9 cellular contexts compared by ENCODE assay signal in the genomic region with DNA sequence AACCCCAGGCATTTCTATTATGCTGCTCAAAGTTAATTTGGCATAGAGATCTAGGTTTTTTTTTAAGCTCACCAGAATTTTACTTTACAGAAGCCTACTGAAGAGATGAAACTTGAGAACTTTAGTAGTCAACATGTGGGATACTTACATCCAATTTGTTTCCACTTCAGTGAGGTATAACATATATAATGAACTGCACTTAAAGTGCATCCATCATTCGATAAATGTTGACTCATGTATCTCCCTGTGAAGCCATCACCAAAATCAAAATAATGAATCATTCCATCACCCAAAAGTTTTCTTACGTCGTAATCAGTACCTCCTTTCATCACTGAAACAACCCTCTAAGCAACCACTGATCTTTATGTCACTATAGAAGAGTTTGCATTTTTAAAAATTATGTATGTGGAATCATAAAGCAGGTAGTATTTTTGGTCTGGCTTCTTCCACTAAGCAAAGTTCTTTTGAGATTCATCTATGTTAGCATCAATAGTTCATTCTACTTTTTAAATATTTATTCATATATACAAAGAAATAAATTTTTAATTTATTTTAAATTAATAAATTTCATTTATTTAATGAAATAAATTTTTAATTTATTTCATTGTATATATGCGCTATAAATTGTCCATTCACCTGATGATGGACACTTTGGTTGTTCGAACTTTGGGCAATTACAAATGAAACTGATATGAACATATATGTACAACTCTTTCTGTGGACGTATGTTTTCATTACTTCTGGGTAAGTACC. TPM values are rescaled to one million over a fixed set of nuclear protein-coding genes. Genes with fewer than 3 reads are reported as not detected.
DNase-seq lines count a peak whose midpoint lies in the region; ATAC-seq, FAIRE-seq and TF ChIP-seq lines count a peak whose summit lies in the region.
"Had no signal": no experiment of that assay in that cellular context is flagged by ENCODE, and none has a peak within 500 bp of the region (broad histone marks: within the 10 kb centered on the region; RNA-seq: fewer than 3 reads in every experiment).

No MANE protein-coding gene starts in this region.

- peak overlapping the region; percentile 85 for H3K4me2 ChIP-seq in HepG2 (ENCODE audit: low read depth, low read length)

- 53% methylated on average over 6 of the region's 6 CpGs for WGBS in HepG2 (ENCODE audit: low lambda C conversion rate)

- H3K4me1 ChIP-seq in adipocyte (ENCODE audit: control insufficient read depth, insufficient read depth, low read length) (peaks cover 11% of the 10 kb centered on the region), HepG2 (ENCODE audit: insufficient read depth, low read length) (peaks cover 20% of the 10 kb centered on the region; the same call in 1 of the 2 replicates), thoracic aorta (ENCODE audit: control insufficient read depth in 1 of 2, low read depth in 2 of 2) (peaks cover 5 to 15% of the 10 kb centered on the region in 2 donors)

- FAIRE-seq in HepG2 (lab: Jason Lieb, UNC): no peak
- FAIRE-seq: islet of Langerhans had no signal

- H3K79me2 ChIP-seq in HepG2 (ENCODE audit: insufficient read depth, low read length): no peaks in the 10 kb centered on the region

- no peaks in the 10 kb centered on the region for H3K9me3 ChIP-seq in adipocyte (ENCODE audit: control insufficient read depth, low read length)
- H3K9me3 ChIP-seq in HepG2 (ENCODE audit: low read length): no peaks in the 10 kb centered on the region
- no peaks in the 10 kb centered on the region for H3K9me3 ChIP-seq in thoracic aorta

- in situ Hi-C loops in HepG2 (cut with HindIII; ENCODE audit: extremely low pct_ligation_motif_present, low pct_unique_long_range_greater_than_20kb): loop anchor here (25.0 kb wide), 2 partner anchors 570 to 770 kb away; no protein-coding TSS in a partner anchor

- H3K27me3 ChIP-seq in adipocyte (replicated peaks; ENCODE audit: control insufficient read depth, insufficient read depth, low read length) (no peaks in the 10 kb centered on the region), HepG2 (ENCODE audit: control insufficient read depth in 1 of 2, insufficient read depth in 2 of 2, low read length in 2 of 2) (0 out of 5 replicates have a peak, but pooled peaks cover 0 to 6% of the 10 kb centered on the region in 2 experiments), thoracic aorta (replicated peaks; ENCODE audit: insufficient read depth) (no peaks in the 10 kb centered on the region)

- no peak overlapping the region for H3K27ac Mint-ChIP-seq in activated CD8-positive, alpha-beta memory T cell treated with anti-CD3 and anti-CD28 coated beads, Interleukin-2, amount 10 ng/mL, durations not matched to agents 7 days and 5 days

- ATAC-seq in activated CD8-positive, alpha-beta memory T cell treated with anti-CD3 and anti-CD28 coated beads, Interleukin-2, amount 10 ng/mL, durations not matched to agents 7 days and 5 days: no peak
- ATAC-seq in HepG2 (no peak), thoracic aorta (ENCODE audit: insufficient number of reproducible peaks, low FRiP score, low read depth) (no peak)

- no peak for DNase-seq in activated CD8-positive, alpha-beta memory T cell treated with anti-CD3 and anti-CD28 coated beads, Interleukin-2, amount 10 ng/mL, durations not matched to agents 7 days and 5 days
- no peak for DNase-seq in activated CD8-positive, alpha-beta memory T cell treated with anti-CD3 and anti-CD28 coated beads, Interleukin-2, amount 50 U/mL, for 48 hours
- DNase-seq in adipocyte (ENCODE audit: low read depth) (no peak), HepG2 (ENCODE audit: low spot score) (no peak), thoracic aorta (ENCODE audit: low spot score) (no peak), DMS153 (lab: John Stamatoyannopoulos, UW) (no peak), NCI-H2227 (lab: John Stamatoyannopoulos, UW; ENCODE audit: unreplicated experiment) (no peak), NCI-H2081 treated with DMSO at 0.1 percent for 48 hours (lab: John Stamatoyannopoulos, UW) (no peak)

- H3K4me1 Mint-ChIP-seq in activated CD8-positive, alpha-beta memory T cell treated with anti-CD3 and anti-CD28 coated beads, Interleukin-2, amount 10 ng/mL, durations not matched to agents 7 days and 5 days: peaks cover 21% of the 10 kb centered on the region

- TF ChIP-seq RAD21 in HepG2 (CRISPR knock-in tag; IDR thresholded peaks at IDR 0.05): no peak

- CTCF ChIA-PET in activated CD8-positive, alpha-beta memory T cell treated with anti-CD3 and anti-CD28 coated beads, Interleukin-2, amount 10 ng/mL, durations not matched to agents 7 days and 5 days (lab: Charles Lee): interaction anchor here (0.6 to 1.8 kb wide), 8 partner anchors 8 to 581 kb away, joined by 3 to 5 read pairs (median 4); no protein-coding TSS in a partner anchor
- CTCF ChIA-PET in HepG2 (lab: Yijun Ruan, JAX; ENCODE audit: low intra/inter-chr PET ratio, low total read pairs): no interaction called here

- H3K4me3 Mint-ChIP-seq in activated CD8-positive, alpha-beta memory T cell treated with anti-CD3 and anti-CD28 coated beads, Interleukin-2, amount 10 ng/mL, durations not matched to agents 7 days and 5 days: peak overlapping the region; percentile 77

- BruUV-seq in HepG2 (replicated peaks; lab: Mats Ljungman, UMichigan): no TSS peak

- TF ChIP-seq EP300 in HepG2 (IDR thresholded peaks at IDR 0.05; ENCODE audit: low read depth in 2 of 2, low read length in 2 of 2) (no peak), HepG2 (CRISPR knock-in tag; IDR thresholded peaks at IDR 0.05; ENCODE audit: borderline replicate concordance) (no peak)

- POLR2A ChIA-PET in HepG2 (lab: Yijun Ruan, JAX): interaction anchor here (2.8 kb wide), 1 partner anchor 15 kb away, joined by 15 read pairs; no protein-coding TSS in a partner anchor

- no peaks in the 10 kb centered on the region for H3K9me3 Mint-ChIP-seq in activated CD8-positive, alpha-beta memory T cell treated with anti-CD3 and anti-CD28 coated beads, Interleukin-2, amount 10 ng/mL, durations not matched to agents 7 days and 5 days (ENCODE audit: low read depth)

- intact Hi-C loops in HepG2 (cut with micrococcal nuclease; ENCODE audit: unreplicated experiment): loop anchor here (5.0 to 10.0 kb wide), 2 partner anchors 195 to 583 kb away; no protein-coding TSS in a partner anchor

- no peaks in the 10 kb centered on the region for H4K20me1 ChIP-seq in HepG2 (ENCODE audit: insufficient read depth, low read length)

- TF ChIP-seq POLR2A in HepG2 (IDR thresholded peaks at IDR 0.05; ENCODE audit: insufficient read depth in 1 of 2, low read depth in 2 of 2, low read length in 2 of 2): no peak

- H3K4me3 ChIP-seq in adipocyte (ENCODE audit: low read length) (peak overlapping the region; percentile 93), HepG2 (replicated peaks in 1 of 3; ENCODE audit: insufficient read depth in 1 of 3, low read depth in 2 of 3, low read length in 3 of 3) (peak overlapping the region; percentile 52 to 74 (median 56); a peak in 4 of 6 replicates), thoracic aorta (peak overlapping the region; percentile 98)

- TF ChIP-seq CTCF in HepG2 (CRISPR knock-in tag; IDR thresholded peaks at IDR 0.05) (no peak), thoracic aorta (IDR thresholded peaks at IDR 0.05) (no peak)

- peaks cover 31% of the 10 kb centered on the region for H3K27me3 Mint-ChIP-seq in activated CD8-positive, alpha-beta memory T cell treated with anti-CD3 and anti-CD28 coated beads, Interleukin-2, amount 10 ng/mL, durations not matched to agents 7 days and 5 days

- no peak overlapping the region for H3K27ac ChIP-seq in HepG2 (ENCODE audit: extremely low read length, insufficient read depth, low read length)
- H3K27ac ChIP-seq in thoracic aorta: peak overlapping the region; percentile 95 to 98

- no peaks in the 10 kb centered on the region for H3K36me3 Mint-ChIP-seq in activated CD8-positive, alpha-beta memory T cell treated with anti-CD3 and anti-CD28 coated beads, Interleukin-2, amount 10 ng/mL, durations not matched to agents 7 days and 5 days

- no peaks in the 10 kb centered on the region for H3K36me3 ChIP-seq in adipocyte (ENCODE audit: control insufficient read depth, insufficient read depth, low read length, severe bottlenecking)
- no peaks in the 10 kb centered on the region for H3K36me3 ChIP-seq in HepG2 (replicated peaks in 1 of 2; ENCODE audit: control insufficient read depth in 1 of 2, insufficient read depth in 2 of 2, low read length in 2 of 2)
- no peaks in the 10 kb centered on the region for H3K36me3 ChIP-seq in thoracic aorta

- H3K9ac ChIP-seq in adipocyte (ENCODE audit: low read length) (peak overlapping the region; percentile 89), HepG2 (ENCODE audit: insufficient read depth, low read depth, low read length) (no peak overlapping the region; the same call in 1 of the 2 replicates)

- H2AFZ ChIP-seq in HepG2 (ENCODE audit: low read length): peak overlapping the region; percentile 72

TF ChIP-seq in HepG2, 621 proteins besides CTCF, POLR2A, EP300 and RAD21 (continues in another document):
- no peak for TF ChIP-seq CEBPB (IDR thresholded peaks at IDR 0.05; ENCODE audit: borderline replicate concordance, low read depth, low read length)

RNA-seq across cellular contexts. Expression of a gene that starts 2.0 kb away (rescaled TPM):
- total RNA-seq in activated CD8-positive, alpha-beta memory T cell treated with anti-CD3 and anti-CD28 coated beads, Interleukin-2, amount 10 ng/mL, durations not matched to agents 7 days and 5 days: 1 to 10 TPM; 2.4 to 3.9 TPM
- 2.4 and 3.6 TPM in 2 replicates for total RNA-seq in HepG2 (2016; rRNA removed; fragmentation: Illumina TruSeq; extraction: Trizol)
- 0.18 and 0.51 TPM in 2 replicates for total RNA-seq in HepG2 (2016; cell fraction: cytosol; rRNA removed; fragmentation: Illumina TruSeq; extraction: Trizol; ENCODE audit: low read depth)
- 1.9 and 3.5 TPM in 2 replicates for total RNA-seq in HepG2 (2016; cell fraction: insoluble cytoplasmic fraction; rRNA removed; fragmentation: Illumina TruSeq; extraction: Trizol)
- total RNA-seq in HepG2 (2016; cell fraction: membrane; rRNA removed; fragmentation: Illumina TruSeq; extraction: Trizol): 0.34 and 0.46 TPM in 2 replicates
- total RNA-seq in HepG2 (2016; cell fraction: nucleus; rRNA removed; fragmentation: Illumina TruSeq; extraction: Trizol): 3.9 and 5.6 TPM in 2 replicates
- 1.4 and 2.7 TPM in 2 replicates for polyA plus RNA-seq in HepG2 (2011; rRNA removed)
- 0.74 and 1.1 TPM in 2 replicates for polyA plus RNA-seq in HepG2 (2011; cell fraction: cytosol; rRNA removed)
- 0.90 and 1.5 TPM in 2 replicates for polyA plus RNA-seq in HepG2 (2011; cell fraction: nucleus; rRNA removed)
- 0.69 and 0.98 TPM in 2 replicates for polyA plus RNA-seq in HepG2 (2012)
- 0.06 and 0.08 TPM in 2 replicates for polyA plus RNA-seq in HepG2 (2016; cell fraction: cytosol; fragmentation: Illumina TruSeq; extraction: Trizol; ENCODE audit: low read depth)
- polyA plus RNA-seq in HepG2 (2016; cell fraction: insoluble cytoplasmic fraction; fragmentation: Illumina TruSeq; extraction: Trizol; ENCODE audit: low read depth): 1.6 TPM in 2 replicates
- 0.19 and 0.23 TPM in 2 replicates for polyA plus RNA-seq in HepG2 (2016; cell fraction: membrane; fragmentation: Illumina TruSeq; extraction: Trizol; ENCODE audit: low read depth)
- 4.9 and 5.0 TPM in 2 replicates for polyA plus RNA-seq in HepG2 (2016; cell fraction: nucleus; fragmentation: Illumina TruSeq; extraction: Trizol; ENCODE audit: insufficient read depth, low read depth)
- polyA minus RNA-seq in HepG2 (2011; rRNA and poly(A)+ RNA removed; ENCODE audit: low replicate concordance): 1.4 and 16.1 TPM in 2 replicates
- 1.6 and 1.7 TPM in 2 replicates for polyA minus RNA-seq in HepG2 (2011; cell fraction: cytosol; rRNA and poly(A)+ RNA removed)
- polyA minus RNA-seq in HepG2 (2011; cell fraction: nucleus; rRNA and poly(A)+ RNA removed): 11.1 and 14.3 TPM in 2 replicates
- 10 to 100 TPM; 14.1 to 42.4 TPM for total RNA-seq in thoracic aorta
